Comparison of ENCODE assay signal across 2 cellular contexts in the genomic region with DNA sequence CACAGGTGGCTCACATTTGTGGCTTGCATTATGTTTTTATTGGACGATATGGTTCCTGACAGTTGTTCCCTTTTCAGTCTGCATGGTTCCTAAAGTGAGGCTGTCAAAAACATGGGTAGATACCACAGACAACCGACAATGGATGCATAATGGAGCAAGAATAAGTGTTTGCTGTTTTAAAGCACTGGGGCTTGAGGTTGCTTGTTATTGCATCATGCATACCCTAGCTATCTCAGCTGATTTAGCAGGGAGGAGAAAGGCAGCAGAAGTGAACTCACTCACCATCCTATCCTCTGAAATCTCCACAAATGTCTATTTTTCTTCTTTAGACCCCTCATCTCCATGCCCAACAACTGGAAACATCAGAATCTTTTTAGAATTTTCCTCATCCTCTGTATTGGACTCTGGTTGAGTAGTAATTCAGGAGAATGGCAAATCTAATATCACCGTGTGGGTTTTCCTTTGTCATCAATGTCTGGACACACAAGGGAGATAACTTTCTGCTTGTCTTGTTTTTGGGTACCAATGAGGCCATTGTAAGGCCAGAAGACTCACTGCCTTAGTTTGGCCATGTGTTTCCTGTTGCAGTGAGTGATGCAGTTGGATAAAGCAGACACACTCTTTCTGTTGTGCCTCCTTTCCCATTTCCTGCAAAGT.
TF ChIP-seq lines count a peak whose summit lies in the region.

No MANE protein-coding gene starts in this region.

TF ChIP-seq in A549, 52 proteins besides CTCF, POLR2A, EP300 and RAD21:
- no peak for TF ChIP-seq GATA3 (IDR thresholded peaks at IDR 0.05; ENCODE audit: borderline replicate concordance)
- peak in 1 of 2 experiments; percentile 51; a peak in 1 of 4 replicates for TF ChIP-seq CEBPB (IDR thresholded peaks at IDR 0.05)
- TF ChIP-seq HOXB5 (CRISPR knock-in tag; IDR thresholded peaks at IDR 0.05) = no peak
- TF ChIP-seq RFX5 (IDR thresholded peaks at IDR 0.05) = no peak
- 0 out of 2 replicates have a peak, but pooled peaks have one; percentile 12 for TF ChIP-seq HES2 (IDR thresholded peaks at IDR 0.05)

TF ChIP-seq in GM12891, 5 proteins besides CTCF, POLR2A, EP300 and RAD21:
- TF ChIP-seq SPI1 (IDR thresholded peaks at IDR 0.05; ENCODE audit: low read depth, low read length) (no peak), POU2F2 (IDR thresholded peaks at IDR 0.05; ENCODE audit: low read depth, low read length) (no peak), TAF1 (IDR thresholded peaks at IDR 0.05; ENCODE audit: low read depth, low read length) (no peak), POLR2AphosphoS5 (IDR thresholded peaks at IDR 0.05; ENCODE audit: low read depth, low read length) (no peak), PAX5 (IDR thresholded peaks at IDR 0.05; ENCODE audit: insufficient read depth, low read length, severe bottlenecking) (no peak)
